Comparison of ENCODE assay signal across 23 cellular contexts in the genomic region with DNA sequence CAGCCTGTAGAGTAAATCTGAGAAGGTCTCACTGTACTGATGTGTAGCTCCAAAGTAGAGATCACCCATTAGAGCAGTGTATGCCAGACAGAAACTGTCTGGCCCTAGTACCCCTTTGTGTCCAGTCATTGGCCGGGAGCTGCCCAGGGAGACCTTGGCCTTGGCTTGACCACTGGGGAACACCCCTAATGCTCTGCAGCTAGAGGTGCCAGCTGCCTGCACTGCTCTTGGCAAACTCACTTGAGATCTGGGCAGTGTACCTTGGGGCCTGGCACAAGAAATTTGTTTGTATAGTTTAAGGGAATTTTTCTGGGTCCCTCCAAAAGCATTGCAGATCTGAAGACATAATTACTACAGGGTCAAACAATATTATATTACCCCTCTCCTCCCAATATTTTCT.
A peak's percentile ranks its signal among the peaks of the same experiment; 100 is the strongest.
DNase-seq lines count a peak whose midpoint lies in the region; ATAC-seq and TF ChIP-seq lines count a peak whose summit lies in the region.
"Had no signal": no experiment of that assay in that cellular context is flagged by ENCODE, and none has a peak within 500 bp of the region (broad histone marks: within the 10 kb centered on the region; RNA-seq: fewer than 3 reads in every experiment).

No MANE protein-coding gene starts in this region.

- 59% methylated on average over 1 of the region's 1 CpG for WGBS in right cardiac atrium
- whole genome bisulfite sequencing in thyroid gland, 2 donors: 22 to 67% methylated on average over 1 of the region's 1 CpG
- 89% methylated on average over 1 of the region's 1 CpG for WGBS in hepatocyte (ENCODE audit: low lambda C conversion rate, missing lambda C conversion rate)

- no peak overlapping the region for H2AFZ ChIP-seq in hepatocyte

- no peaks in the 10 kb centered on the region for H3K36me3 ChIP-seq in right atrium auricular region
- H3K36me3 ChIP-seq in SK-N-MC (ENCODE audit: insufficient read depth, low read length): no peaks in the 10 kb centered on the region
- no peaks in the 10 kb centered on the region for H3K36me3 ChIP-seq in thyroid gland
- H3K36me3 ChIP-seq in hepatocyte (replicated peaks; ENCODE audit: insufficient read depth, low read depth): no peaks in the 10 kb centered on the region
- H3K36me3 ChIP-seq: BLaER1 treated with 17β-estradiol and CSF1 and Interleukin-3, amounts not matched to agents 10 nM and 100 nM had no signal

- H3K4me2 ChIP-seq in hepatocyte: no peak overlapping the region
- H3K4me2 ChIP-seq: BLaER1 treated with 17β-estradiol and CSF1 and Interleukin-3, amounts not matched to agents 10 nM and 100 nM had no signal

- no peaks in the 10 kb centered on the region for H3K79me2 ChIP-seq in hepatocyte

- H4K20me1 ChIP-seq in hepatocyte (ENCODE audit: insufficient read depth, poor library complexity, severe bottlenecking): no peaks in the 10 kb centered on the region
- H4K20me1 ChIP-seq: BLaER1 treated with 17β-estradiol and CSF1 and Interleukin-3, amounts not matched to agents 10 nM and 100 nM had no signal

- TF ChIP-seq POLR2A in thyroid gland (IDR thresholded peaks at IDR 0.05): no peak

- TF ChIP-seq CTCF in right atrium auricular region (IDR thresholded peaks at IDR 0.05) (no peak), thyroid gland (IDR thresholded peaks at IDR 0.05) (no peak), hepatocyte (IDR thresholded peaks at IDR 0.05; ENCODE audit: poor library complexity) (no peak)

- intact Hi-C loops in Right ventricle myocardium superior (cut with DNase I) (no loop called here), left ventricle myocardium superior (cut with micrococcal nuclease) (no loop called here), right cardiac atrium (cut with DNase I) (no loop called here), thyroid gland (cut with DNase I) (no loop called here)

- H3K27ac ChIP-seq in right cardiac atrium (ENCODE audit: low read length): no peak overlapping the region
- no peak overlapping the region for H3K27ac ChIP-seq in right atrium auricular region
- H3K27ac ChIP-seq in SK-N-MC: peak overlapping the region; percentile 94
- H3K27ac ChIP-seq in thyroid gland: no peak overlapping the region
- H3K27ac ChIP-seq in hepatocyte: no peak overlapping the region
- H3K27ac ChIP-seq: BLaER1 treated with 17β-estradiol and CSF1 and Interleukin-3, amounts not matched to agents 10 nM and 100 nM; C4-2B had no signal

- H3K4me3 ChIP-seq in right cardiac atrium (ENCODE audit: low read length): no peak overlapping the region
- no peak overlapping the region for H3K4me3 ChIP-seq in right atrium auricular region
- H3K4me3 ChIP-seq in SK-N-MC: peak overlapping the region; percentile 55; the same call in 1 of the 2 replicates
- no peak overlapping the region for H3K4me3 ChIP-seq in thyroid gland (replicated peaks in 1 of 3)
- no peak overlapping the region for H3K4me3 ChIP-seq in hepatocyte
- H3K4me3 ChIP-seq: BLaER1 treated with 17β-estradiol and CSF1 and Interleukin-3, amounts not matched to agents 10 nM and 100 nM; GM12878 had no signal

- H3K9me3 ChIP-seq in right cardiac atrium (ENCODE audit: control insufficient read depth, low read length): no peaks in the 10 kb centered on the region
- H3K9me3 ChIP-seq in right atrium auricular region: peaks cover 0 to 8% of the 10 kb centered on the region in 2 donors
- no peaks in the 10 kb centered on the region for H3K9me3 ChIP-seq in SK-N-MC (ENCODE audit: low read depth, low read length)
- H3K9me3 ChIP-seq in thyroid gland: no peaks in the 10 kb centered on the region
- no peaks in the 10 kb centered on the region for H3K9me3 ChIP-seq in hepatocyte (ENCODE audit: low read depth)
- H3K9me3 ChIP-seq: Caco-2 had no signal

- no peaks in the 10 kb centered on the region for H3K27me3 ChIP-seq in right cardiac atrium (ENCODE audit: control insufficient read depth, insufficient read depth)
- no peaks in the 10 kb centered on the region for H3K27me3 ChIP-seq in right atrium auricular region
- no peaks in the 10 kb centered on the region for H3K27me3 ChIP-seq in thyroid gland
- H3K27me3 ChIP-seq in hepatocyte: no peaks in the 10 kb centered on the region
- H3K27me3 ChIP-seq: BLaER1 treated with 17β-estradiol and CSF1 and Interleukin-3, amounts not matched to agents 10 nM and 100 nM had no signal

- ATAC-seq in Right ventricle myocardium superior (ENCODE audit: poor library complexity): peak; percentile 49
- no peak for ATAC-seq in left ventricle myocardium superior
- peak; percentile 42 to 48 for ATAC-seq in right cardiac atrium
- ATAC-seq: CD8-positive, alpha-beta T cell; GM12878 had no signal

- DNase-seq in Right ventricle myocardium superior (no peak), left ventricle myocardium superior (no peak), right cardiac atrium (no peak), right atrium auricular region (ENCODE audit: low spot score) (no peak), SK-N-MC (ENCODE audit: low read depth, low spot score) (no peak), thyroid gland (peak; percentile 18 to 39), hepatocyte (ENCODE audit: low spot score) (no peak)
- DNase-seq in activated CD4-positive, CD25-positive, alpha-beta regulatory T cell treated with anti-CD3 and anti-CD28 coated beads, Interleukin-2, amount 50 U/mL, for 72 hours: no peak
- DNase-seq: 8988T; ACHN; Caco-2; Calu3; CD4-positive, alpha-beta T cell; CD8-positive, alpha-beta T cell; DMS153; DMS53; DMS79; DND-41; EL; GDM1 had no signal

- peak overlapping the region; percentile 53 for H3K9ac ChIP-seq in SK-N-MC (ENCODE audit: insufficient read length)
- H3K9ac ChIP-seq: BLaER1 treated with 17β-estradiol and CSF1 and Interleukin-3, amounts not matched to agents 10 nM and 100 nM had no signal

- H3K9me2 ChIP-seq in hepatocyte (replicated peaks; ENCODE audit: insufficient read depth): no peaks in the 10 kb centered on the region

- H3K4me1 ChIP-seq in right cardiac atrium (ENCODE audit: control insufficient read depth, insufficient read depth, low read length) (no peaks in the 10 kb centered on the region), right atrium auricular region (no peaks in the 10 kb centered on the region), thyroid gland (no peaks in the 10 kb centered on the region), hepatocyte (ENCODE audit: insufficient read depth) (no peaks in the 10 kb centered on the region)
- H3K4me1 ChIP-seq: Caco-2 had no signal

Comparison
In these comparisons a context has a peak if more than half of its experiments do, and no peak if none do; other contexts are left out.
1. DNase-seq: peak in thyroid gland (2 of 2); none in Right ventricle myocardium superior (single experiment), left ventricle myocardium superior (single experiment), right cardiac atrium (0 of 3), right atrium auricular region (single experiment), SK-N-MC (single experiment), hepatocyte (single experiment) and activated CD4-positive, CD25-positive, alpha-beta regulatory T cell treated with anti-CD3 and anti-CD28 coated beads, Interleukin-2, amount 50 U/mL, for 72 hours (single experiment).